ENCODE assay signal across 8 cellular contexts in genomic region chr1:1273152-1273534, GRCh38. TPM values are rescaled to one million over a fixed set of nuclear protein-coding genes. Genes with fewer than 3 reads are reported as not detected.
A peak's percentile ranks its signal among the peaks of the same experiment; 100 is the strongest.
DNase-seq lines count a peak whose midpoint lies in the region; ATAC-seq, FAIRE-seq and TF ChIP-seq lines count a peak whose summit lies in the region.

No MANE protein-coding gene starts in this region.

- no peaks in the 10 kb centered on the region for H3K27me3 ChIP-seq in lower lobe of right lung (ENCODE audit: low read depth)
- H3K27me3 ChIP-seq in aorta (ENCODE audit: control insufficient read depth in 1 of 2, insufficient read depth in 2 of 2, low read length in 1 of 2), result no peaks in the 10 kb centered on the region

- H3K4me3 ChIP-seq in astrocyte of the spinal cord (ENCODE audit: low read depth, low read length) (peak overlapping the region; percentile 86), lower lobe of right lung (peak overlapping the region; percentile 93), aorta (ENCODE audit: low read length in 2 of 2) (peak overlapping the region; percentile 88 to 96)

- DNase-seq in astrocyte of the spinal cord (ENCODE audit: low read depth, low spot score) (no peak), lower lobe of right lung (no peak), aorta (no peak), HTR-8/SVneo (ENCODE audit: insufficient read length, low spot score) (no peak), cortex of kidney (lab: John Stamatoyannopoulos, UW) (no peak)
- DNase-seq in activated effector memory CD4-positive, alpha-beta T cell treated with Interleukin-2 at 50 U/mL for 16 hours, result no peak

- H3K9me3 ChIP-seq in lower lobe of right lung, result no peaks in the 10 kb centered on the region
- H3K9me3 ChIP-seq in aorta (ENCODE audit: control insufficient read depth, low read length), result no peaks in the 10 kb centered on the region

- in situ Hi-C loops in astrocyte of the spinal cord (cut with HindIII; ENCODE audit: low sequenced_read_pairs), result no loop called here

- WGBS in aorta, 2 donors, result 0 to 1% methylated on average over 39 of the region's 39 CpGs

- peak overlapping the region; percentile 87 for H3K27ac ChIP-seq in lower lobe of right lung
- no peak overlapping the region for H3K27ac ChIP-seq in aorta (ENCODE audit: low read depth in 1 of 2, low read length in 2 of 2)

- H3K36me3 ChIP-seq in lower lobe of right lung (peaks cover 12% of the 10 kb centered on the region), aorta (ENCODE audit: control insufficient read depth in 1 of 2, insufficient read depth in 2 of 2, low read length in 1 of 2) (no peaks in the 10 kb centered on the region)

- H3K4me1 ChIP-seq in lower lobe of right lung (peaks cover 40% of the 10 kb centered on the region), aorta (ENCODE audit: control insufficient read depth in 1 of 2, insufficient read depth in 2 of 2, low read length in 2 of 2) (no peaks in the 10 kb centered on the region)

- no peak for TF ChIP-seq CTCF in astrocyte of the spinal cord (IDR thresholded peaks at IDR 0.05; ENCODE audit: low read depth, low read length)
- no peak for TF ChIP-seq CTCF in lower lobe of right lung (IDR thresholded peaks at IDR 0.05)

- intact Hi-C loops in lower lobe of right lung (cut with DNase I), result no loop called here
- intact Hi-C loops in aorta (cut with DNase I), result no loop called here

- FAIRE-seq in HTR-8/SVneo (lab: Jason Lieb, UNC), result no peak

- ATAC-seq in GM18873 (IDR thresholded peaks at IDR 0.05; ENCODE audit: low FRiP score, unreplicated experiment) (peak; percentile 11), HG03196 (IDR thresholded peaks at IDR 0.05; ENCODE audit: unreplicated experiment) (peak; percentile 15), lower lobe of right lung (peak in 1 of 2 donors; percentile 1), aorta (ENCODE audit: low FRiP score) (no peak)

RNA-seq across cellular contexts. Expression of gene UBE2J2, which starts 0.5 kb away (rescaled TPM):
- total RNA-seq in lower lobe of right lung, result 49.9 TPM
- total RNA-seq in aorta, result 10 to 100 TPM; 46.9 to 49.4 TPM
- polyA plus RNA-seq in aorta, result 10 to 100 TPM; 17.2 to 49.3 TPM

RNA-seq across cellular contexts. Expression of gene SCNN1D, which starts 7.1 kb away (rescaled TPM):
- 4.3 TPM for total RNA-seq in lower lobe of right lung
- total RNA-seq in aorta, result 1 to 10 TPM; 3.5 to 8.2 TPM
- 10 to 100 TPM in 1 of 2 donors, 1 to 10 TPM in 1; 7.9 to 24.1 TPM for polyA plus RNA-seq in aorta

RNA-seq across cellular contexts. Expression of gene C1QTNF12, which starts 26.6 kb away (rescaled TPM):
- total RNA-seq in lower lobe of right lung, result 1.2 TPM
- total RNA-seq in aorta, result 1 to 10 TPM; 3.9 to 4.3 TPM
- 10 to 100 TPM in 1 of 2 donors, 1 to 10 TPM in 1; 3.4 to 10.0 TPM for polyA plus RNA-seq in aorta

RNA-seq across cellular contexts. Expression of gene ACAP3, which starts 34.6 kb away (rescaled TPM):
- total RNA-seq in lower lobe of right lung (50.6 TPM), aorta (10 to 100 TPM; 25.0 to 69.2 TPM)
- 10 to 100 TPM; 10.6 to 63.9 TPM for polyA plus RNA-seq in aorta

RNA-seq across cellular contexts. Expression of gene PUSL1, which starts 35.3 kb away (rescaled TPM):
- total RNA-seq in lower lobe of right lung, result 16.2 TPM
- 10 to 100 TPM in 1 of 2 donors, 1 to 10 TPM in 1; 7.4 to 12.6 TPM for total RNA-seq in aorta
- polyA plus RNA-seq in aorta, result 10 to 100 TPM in 1 of 2 donors, 1 to 10 TPM in 1; 5.8 to 13.7 TPM
